ENCODE assay signal across 17 cellular contexts in genomic region chr7:1361016-1361755, GRCh38.
A peak's percentile ranks its signal among the peaks of the same experiment; 100 is the strongest.
DNase-seq lines count a peak whose midpoint lies in the region; ATAC-seq, FAIRE-seq and TF ChIP-seq lines count a peak whose summit lies in the region.
"Had no signal": no experiment of that assay in that cellular context is flagged by ENCODE, and none has a peak within 500 bp of the region (broad histone marks: within the 10 kb centered on the region; RNA-seq: fewer than 3 reads in every experiment).

No MANE protein-coding gene starts in this region.

- H4K20me1 ChIP-seq in hepatocyte (ENCODE audit: insufficient read depth, poor library complexity, severe bottlenecking): no peaks in the 10 kb centered on the region

- H3K9me2 ChIP-seq in hepatocyte (replicated peaks; ENCODE audit: insufficient read depth): no peaks in the 10 kb centered on the region

- no peak overlapping the region for H2AFZ ChIP-seq in hepatocyte

- H3K36me3 ChIP-seq in kidney (ENCODE audit: control insufficient read depth in 1 of 2, insufficient read depth in 2 of 2, low read length in 2 of 2) (no peaks in the 10 kb centered on the region), upper lobe of right lung (no peaks in the 10 kb centered on the region), hepatocyte (replicated peaks; ENCODE audit: insufficient read depth, low read depth) (no peaks in the 10 kb centered on the region)

- WGBS in hepatocyte (ENCODE audit: low lambda C conversion rate, missing lambda C conversion rate): 91% methylated on average over 14 of the region's 14 CpGs

- H3K9me3 ChIP-seq in kidney (ENCODE audit: control insufficient read depth in 1 of 2, low read length in 2 of 2): peaks cover 0 to 6% of the 10 kb centered on the region in 2 donors
- H3K9me3 ChIP-seq in upper lobe of right lung: no peaks in the 10 kb centered on the region
- no peaks in the 10 kb centered on the region for H3K9me3 ChIP-seq in hepatocyte (ENCODE audit: low read depth)

- H3K79me2 ChIP-seq in hepatocyte: no peaks in the 10 kb centered on the region

- H3K27ac ChIP-seq in kidney (ENCODE audit: low read depth in 2 of 2, low read length in 2 of 2) (no peak overlapping the region), upper lobe of right lung (no peak overlapping the region), hepatocyte (no peak overlapping the region)

- H3K27me3 ChIP-seq in upper lobe of right lung: peaks cover 11% of the 10 kb centered on the region
- no peaks in the 10 kb centered on the region for H3K27me3 ChIP-seq in hepatocyte

- intact Hi-C loops in Right ventricle myocardium superior (cut with DNase I): no loop called here
- intact Hi-C loops in left cardiac atrium (cut with DNase I): no loop called here
- intact Hi-C loops in kidney (cut with DNase I): no loop called here
- intact Hi-C loops in upper lobe of right lung (cut with DNase I): no loop called here

- no peak overlapping the region for H3K4me2 ChIP-seq in hepatocyte

- TF ChIP-seq CTCF in kidney (IDR thresholded peaks at IDR 0.05; ENCODE audit: borderline replicate concordance, extremely low read depth, insufficient read depth) (no peak), upper lobe of right lung (IDR thresholded peaks at IDR 0.05) (no peak), hepatocyte (IDR thresholded peaks at IDR 0.05; ENCODE audit: poor library complexity) (no peak)

- peak; percentile 26 for DNase-seq in Right ventricle myocardium superior
- DNase-seq in left cardiac atrium: no peak
- DNase-seq in D341Med (ENCODE audit: low spot score): peak; percentile 25
- peak; percentile 49 for DNase-seq in kidney
- peak; percentile 26 for DNase-seq in upper lobe of right lung
- DNase-seq in SIG-M5 (lab: John Stamatoyannopoulos, UW): no peak
- no peak for DNase-seq in hepatocyte (ENCODE audit: low spot score)
- DNase-seq: DMS79; H9; KG1; NCI-H1105; NCI-H2029 treated with DMSO at 0.1 percent for 48 hours; NCI-H226; NCI-H510A treated with DMSO at 0.1 percent for 48 hours; NCI-H774; NK-92 treated with Interleukin-12 subunit alpha and Interleukin-12 subunit beta, amount 100 ng/mL, for 24 hours; SW 1271 had no signal

- no peak overlapping the region for H3K9ac ChIP-seq in kidney (ENCODE audit: low read length in 2 of 2)

- ATAC-seq in Right ventricle myocardium superior (ENCODE audit: poor library complexity) (no peak), left cardiac atrium (no peak), upper lobe of right lung (no peak)

- H3K4me3 ChIP-seq in kidney (ENCODE audit: low read length in 2 of 2) (no peak overlapping the region), upper lobe of right lung (no peak overlapping the region), hepatocyte (no peak overlapping the region)

- FAIRE-seq in kidney (lab: Jason Lieb, UNC): no peak

- H3K4me1 ChIP-seq in kidney (ENCODE audit: control insufficient read depth in 1 of 2, insufficient read depth in 1 of 2, low read depth in 1 of 2, low read length in 2 of 2) (no peaks in the 10 kb centered on the region), upper lobe of right lung (no peaks in the 10 kb centered on the region), hepatocyte (ENCODE audit: insufficient read depth) (no peaks in the 10 kb centered on the region)

Comparison
In these comparisons a context has a peak if more than half of its experiments do, and no peak if none do; other contexts are left out.
1. DNase-seq: peak in Right ventricle myocardium superior (single experiment), D341Med (single experiment), kidney (single experiment) and upper lobe of right lung (single experiment); none in left cardiac atrium (single experiment), SIG-M5 (single experiment) and hepatocyte (single experiment).